6 cellular contexts compared by ENCODE assay signal in the genomic region with DNA sequence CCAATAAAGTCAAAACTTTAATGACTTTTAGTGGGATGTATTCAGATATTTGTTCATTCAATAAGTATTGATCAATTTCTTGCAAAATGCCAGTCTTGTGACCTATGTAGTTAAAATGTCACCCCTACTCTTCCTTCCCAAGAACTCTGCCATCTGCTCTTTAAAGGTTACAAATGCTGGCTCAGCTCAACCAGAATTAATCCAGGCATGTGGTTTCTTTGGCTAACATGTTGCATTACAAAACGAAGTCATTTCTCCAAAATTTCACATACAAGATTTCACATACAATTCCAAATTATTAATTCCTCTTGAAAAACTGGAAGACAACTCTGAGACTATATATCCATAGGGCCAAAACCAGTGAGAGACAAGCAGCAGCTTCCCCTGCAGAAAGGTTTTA.
"Had no signal": no experiment of that assay in that cellular context is flagged by ENCODE, and none has a peak within 500 bp of the region (broad histone marks: within the 10 kb centered on the region; RNA-seq: fewer than 3 reads in every experiment).

No MANE protein-coding gene starts in this region.

- DNase-seq: GM23248, GOT3, H7, H9, HCEC 1CT, HFFc6 had no signal
